In the genomic region with DNA sequence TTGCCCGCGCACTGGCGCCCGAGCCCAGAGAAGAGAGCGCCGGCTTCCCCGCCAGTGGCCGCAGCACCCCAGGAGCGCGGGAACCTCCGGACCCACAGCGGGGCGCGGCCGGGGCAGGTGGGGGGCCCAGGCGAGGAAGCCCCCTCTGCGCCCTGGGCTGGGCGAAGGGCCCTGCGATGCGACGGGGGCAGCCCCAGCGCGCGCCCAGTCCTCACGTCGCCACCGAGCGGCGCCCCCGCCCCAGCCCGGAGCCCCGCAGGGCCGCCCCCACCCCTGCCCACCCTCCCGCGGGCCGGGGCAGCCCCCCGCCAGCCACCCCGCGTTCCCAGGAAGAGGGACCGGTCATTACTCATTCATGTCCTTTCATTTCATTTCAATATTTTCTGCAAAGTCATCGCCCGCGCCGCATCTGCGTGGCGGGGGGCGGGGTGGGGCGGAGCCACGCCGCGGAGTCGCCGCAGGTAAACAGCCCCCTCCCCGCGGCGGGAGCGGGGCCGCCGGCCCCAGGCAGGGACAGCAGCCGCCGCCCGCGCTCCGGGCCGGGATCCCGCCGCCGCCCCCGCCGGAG, we compare ENCODE assay signal across 8 cellular contexts. TPM values are rescaled to one million over a fixed set of nuclear protein-coding genes. Genes with fewer than 3 reads are reported as not detected.
A peak's percentile ranks its signal among the peaks of the same experiment; 100 is the strongest.
DNase-seq lines count a peak whose midpoint lies in the region; ATAC-seq and TF ChIP-seq lines count a peak whose summit lies in the region.

No MANE protein-coding gene starts in this region.

- no peak for TF ChIP-seq CTCF in endothelial cell (IDR thresholded peaks at IDR 0.05; ENCODE audit: unreplicated experiment)

- no peaks in the 10 kb centered on the region for H3K9me3 Mint-ChIP-seq in activated T-helper 17 cell treated with anti-CD3 and anti-CD28 coated beads, Interleukin-2, amount 50 U/mL, for 72 hours
- H3K9me3 Mint-ChIP-seq in stimulated activated memory B cell treated with anti-CD40 and anti-IgM and Interleukin-4, amounts not matched to agents 10 μg/mL and 1 μg/mL and 100 μg/mL, for 72 hours = no peaks in the 10 kb centered on the region
- no peaks in the 10 kb centered on the region for H3K9me3 Mint-ChIP-seq in endothelial cell (ENCODE audit: unreplicated experiment)

- peak overlapping the region; percentile 48 for H3K27ac Mint-ChIP-seq in activated T-helper 17 cell treated with anti-CD3 and anti-CD28 coated beads, Interleukin-2, amount 50 U/mL, for 72 hours
- peak overlapping the region; percentile 93 for H3K27ac Mint-ChIP-seq in stimulated activated memory B cell treated with anti-CD40 and anti-IgM and Interleukin-4, amounts not matched to agents 10 μg/mL and 1 μg/mL and 100 μg/mL, for 72 hours
- H3K27ac Mint-ChIP-seq in endothelial cell (ENCODE audit: unreplicated experiment) = no peak overlapping the region

- DNase-seq in Daoy (ENCODE audit: low read depth) (peak; percentile 51), NCI-H1930 (lab: John Stamatoyannopoulos, UW) (peak; percentile 47 to 49), iPS-NIHi11 (ENCODE audit: low spot score) (peak; percentile 84), NCI-H1048 (lab: John Stamatoyannopoulos, UW) (no peak), endothelial cell (ENCODE audit: low spot score) (no peak)

- peak overlapping the region; percentile 43 for H3K4me3 Mint-ChIP-seq in activated T-helper 17 cell treated with anti-CD3 and anti-CD28 coated beads, Interleukin-2, amount 50 U/mL, for 72 hours
- peak overlapping the region; percentile 73 for H3K4me3 Mint-ChIP-seq in stimulated activated memory B cell treated with anti-CD40 and anti-IgM and Interleukin-4, amounts not matched to agents 10 μg/mL and 1 μg/mL and 100 μg/mL, for 72 hours
- H3K4me3 Mint-ChIP-seq in endothelial cell (ENCODE audit: unreplicated experiment) = no peak overlapping the region

- ATAC-seq in activated T-helper 17 cell treated with anti-CD3 and anti-CD28 coated beads, Interleukin-2, amount 50 U/mL, for 72 hours (replicated peaks) = peak; percentile 88
- peak; percentile 74 for ATAC-seq in stimulated activated memory B cell treated with anti-CD40 and anti-IgM and Interleukin-4, amounts not matched to agents 10 μg/mL and 1 μg/mL and 100 μg/mL, for 72 hours
- no peak for ATAC-seq in GM21717 (IDR thresholded peaks at IDR 0.05; ENCODE audit: unreplicated experiment)

- peaks cover 7% of the 10 kb centered on the region for H3K4me1 Mint-ChIP-seq in activated T-helper 17 cell treated with anti-CD3 and anti-CD28 coated beads, Interleukin-2, amount 50 U/mL, for 72 hours
- peaks cover 37% of the 10 kb centered on the region for H3K4me1 Mint-ChIP-seq in stimulated activated memory B cell treated with anti-CD40 and anti-IgM and Interleukin-4, amounts not matched to agents 10 μg/mL and 1 μg/mL and 100 μg/mL, for 72 hours
- H3K4me1 Mint-ChIP-seq in endothelial cell (ENCODE audit: unreplicated experiment) = no peaks in the 10 kb centered on the region

- peaks cover 13% of the 10 kb centered on the region for H3K36me3 Mint-ChIP-seq in activated T-helper 17 cell treated with anti-CD3 and anti-CD28 coated beads, Interleukin-2, amount 50 U/mL, for 72 hours (ENCODE audit: low read depth)
- H3K36me3 Mint-ChIP-seq in stimulated activated memory B cell treated with anti-CD40 and anti-IgM and Interleukin-4, amounts not matched to agents 10 μg/mL and 1 μg/mL and 100 μg/mL, for 72 hours = no peaks in the 10 kb centered on the region
- H3K36me3 Mint-ChIP-seq in endothelial cell (ENCODE audit: low read depth, unreplicated experiment) = no peaks in the 10 kb centered on the region

- H3K27me3 Mint-ChIP-seq in activated T-helper 17 cell treated with anti-CD3 and anti-CD28 coated beads, Interleukin-2, amount 50 U/mL, for 72 hours = peaks cover 29% of the 10 kb centered on the region
- peaks cover 40% of the 10 kb centered on the region for H3K27me3 Mint-ChIP-seq in stimulated activated memory B cell treated with anti-CD40 and anti-IgM and Interleukin-4, amounts not matched to agents 10 μg/mL and 1 μg/mL and 100 μg/mL, for 72 hours
- peaks cover 31% of the 10 kb centered on the region for H3K27me3 Mint-ChIP-seq in endothelial cell (ENCODE audit: unreplicated experiment)

RNA-seq across cellular contexts. Expression of gene PANX2, which starts 0.7 kb away (rescaled TPM):
- total RNA-seq in Daoy (2014; rRNA removed; shearing (Covaris generic)) = 0.48 and 1.5 TPM in 2 replicates
- total RNA-seq in activated T-helper 17 cell treated with anti-CD3 and anti-CD28 coated beads, Interleukin-2, amount 50 U/mL, for 72 hours = 10 to 100 TPM in 1 of 2 donors, 1 to 10 TPM in 1; 2.5 to 16.6 TPM
- 0.87 TPM for total RNA-seq in endothelial cell (ENCODE audit: unreplicated experiment)

RNA-seq across cellular contexts. Expression of gene TRABD, which starts 15.9 kb away (rescaled TPM):
- 21.8 and 26.3 TPM in 2 replicates for total RNA-seq in Daoy (2014; rRNA removed; shearing (Covaris generic))
- total RNA-seq in activated T-helper 17 cell treated with anti-CD3 and anti-CD28 coated beads, Interleukin-2, amount 50 U/mL, for 72 hours = 100 to 1,000 TPM in 1 of 2 donors, 10 to 100 TPM in 1; 70.1 to 116 TPM
- 33.1 TPM for total RNA-seq in endothelial cell (ENCODE audit: unreplicated experiment)

RNA-seq across cellular contexts. Expression of gene SELENOO, which starts 31.0 kb away (rescaled TPM):
- total RNA-seq in Daoy (2014; rRNA removed; shearing (Covaris generic)) = 19.1 and 20.5 TPM in 2 replicates
- total RNA-seq in activated T-helper 17 cell treated with anti-CD3 and anti-CD28 coated beads, Interleukin-2, amount 50 U/mL, for 72 hours = 10 to 100 TPM; 16.5 to 26.7 TPM
- total RNA-seq in endothelial cell (ENCODE audit: unreplicated experiment) = 18.7 TPM

Comparison
In these comparisons a context has a peak if more than half of its experiments do, and no peak if none do; other contexts are left out.
1. DNase-seq: peak in Daoy (single experiment), NCI-H1930 (2 of 2) and iPS-NIHi11 (single experiment); none in NCI-H1048 (single experiment) and endothelial cell (single experiment).